ENCODE assay signal across 1 cellular context in the genomic region with DNA sequence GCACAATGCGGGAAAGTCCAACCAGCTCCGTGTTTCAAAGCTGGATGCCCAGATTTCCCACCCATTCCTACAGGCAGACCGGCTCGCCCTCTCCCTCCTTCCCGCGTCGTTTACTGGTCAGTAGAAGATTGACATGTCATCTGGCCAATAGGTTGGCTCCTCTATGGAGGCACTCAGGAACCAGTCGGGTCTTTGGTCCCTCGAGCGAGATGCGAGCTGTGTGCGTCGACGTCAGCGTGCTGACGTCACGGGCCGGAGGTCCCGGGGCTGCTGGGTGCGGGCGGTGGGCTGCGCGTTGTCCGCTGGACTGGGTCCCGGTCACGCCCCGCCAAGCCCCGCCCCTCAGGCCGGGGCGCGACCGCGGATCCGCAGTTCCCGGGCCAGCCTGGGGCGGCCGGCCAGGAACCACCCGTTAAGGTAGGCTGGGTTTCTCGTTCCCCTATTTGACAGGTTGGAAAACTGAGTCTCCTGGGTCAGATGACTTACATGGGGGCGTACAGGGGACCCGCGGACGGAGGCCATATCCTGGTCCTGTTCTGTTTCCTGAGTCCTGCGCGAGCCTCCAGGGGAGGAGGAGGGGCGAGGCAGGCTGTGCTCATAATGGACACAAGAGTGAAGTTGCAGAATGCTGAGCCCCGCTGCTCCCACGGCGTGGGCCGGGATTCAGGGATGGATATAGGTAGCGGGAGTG.
TF ChIP-seq lines count a peak whose summit lies in the region.

A gene with protein sequence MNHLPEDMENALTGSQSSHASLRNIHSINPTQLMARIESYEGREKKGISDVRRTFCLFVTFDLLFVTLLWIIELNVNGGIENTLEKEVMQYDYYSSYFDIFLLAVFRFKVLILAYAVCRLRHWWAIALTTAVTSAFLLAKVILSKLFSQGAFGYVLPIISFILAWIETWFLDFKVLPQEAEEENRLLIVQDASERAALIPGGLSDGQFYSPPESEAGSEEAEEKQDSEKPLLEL (plus strand): TSS at position 242 of the 691 bp plus-strand sequence. CDS start 29,260 bp downstream, outside the sequence.

TF ChIP-seq in HEK293, 187 proteins besides CTCF, POLR2A, EP300 and RAD21 (continued from another document):
- peak; percentile 47; the same call in 1 of the 2 replicates for TF ChIP-seq SCRT2 (tag by site-specific recombination; IDR thresholded peaks at IDR 0.05)
